In the genomic region with DNA sequence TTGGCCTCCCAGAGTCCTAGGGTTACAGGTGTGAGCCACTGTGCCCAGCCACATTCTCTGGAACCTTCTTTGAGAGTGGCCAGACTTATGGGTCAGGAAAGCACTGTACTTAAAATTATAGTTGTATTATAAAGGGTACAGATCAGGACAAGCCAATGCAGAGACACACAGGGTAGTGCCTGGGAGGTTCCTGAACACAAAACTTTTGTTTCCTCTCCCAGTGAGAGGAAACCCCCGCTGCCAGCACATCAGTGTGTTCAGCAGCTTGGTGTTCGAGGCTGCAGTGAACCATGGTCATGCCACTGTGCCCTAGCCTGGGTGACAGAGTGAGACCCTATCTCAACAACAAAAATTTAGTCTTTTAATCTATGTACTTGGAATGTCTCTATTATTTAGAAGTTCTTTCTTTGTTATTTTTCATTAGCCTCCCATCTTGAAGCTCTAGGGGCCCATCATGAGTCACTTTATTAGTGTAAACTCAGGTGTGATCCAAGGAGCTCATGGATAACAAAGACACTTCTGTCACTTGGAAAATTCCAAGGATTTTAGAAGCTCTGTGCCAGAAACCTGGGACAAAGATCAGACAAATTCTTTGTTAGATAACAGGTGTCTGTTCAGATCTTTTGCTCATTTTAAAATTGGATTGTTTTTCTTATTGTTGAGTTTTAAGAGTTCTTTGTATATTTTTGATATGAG, we compare ENCODE assay signal across 23 cellular contexts.
"Had no signal": no experiment of that assay in that cellular context is flagged by ENCODE, and none has a peak within 500 bp of the region (broad histone marks: within the 10 kb centered on the region; RNA-seq: fewer than 3 reads in every experiment).

No MANE protein-coding gene starts in this region.

- H3K27me3 Mint-ChIP-seq: activated CD4-positive, alpha-beta memory T cell treated with anti-CD3 and anti-CD28 coated beads, Interleukin-2, amount 10 ng/mL, durations not matched to agents 7 days and 5 days; activated CD4-positive, alpha-beta T cell treated with anti-CD3 and anti-CD28 coated beads, Interleukin-2, amount 10 ng/mL, durations not matched to agents 24 days and 14 days; T-helper 17 cell had no signal

- H3K27me3 ChIP-seq: body of pancreas, sigmoid colon, spleen, tibial artery had no signal

- DNase-seq: activated CD4-positive, alpha-beta memory T cell treated with anti-CD3 and anti-CD28 coated beads, Interleukin-2, amount 10 ng/mL, durations not matched to agents 7 days and 5 days; activated CD4-positive, alpha-beta T cell treated with anti-CD3 and anti-CD28 coated beads, Interleukin-2, amount 10 ng/mL, durations not matched to agents 24 days and 14 days; activated gamma-delta T cell; activated naive CD4-positive, alpha-beta T cell treated with anti-CD3 and anti-CD28 coated beads, Interleukin-2, amount 50 U/mL, for 16 hours; anterior cingulate cortex; body of pancreas; dermis blood vessel endothelial cell; effector CD8-positive, alpha-beta T cell; foreskin melanocyte; immature natural killer cell; kidney glomerular epithelial cell; left ventricle myocardium inferior; midbrain; natural killer cell; retina; sigmoid colon; spleen; stimulated activated CD4-positive, alpha-beta T cell treated with anti-CD3 and anti-CD28 coated beads, Interleukin-4, amount 100 ng/mL, for 1 hour; stimulated activated naive CD4-positive, alpha-beta T cell treated with Interleukin-2 at 50 U/mL for 16 hours; T-helper 17 cell; tibial artery had no signal

- ATAC-seq: activated CD4-positive, CD25-positive, alpha-beta regulatory T cell treated with anti-CD3 and anti-CD28 coated beads, Interleukin-2, amount 50 U/mL, for 24 hours; body of pancreas; natural killer cell; T-helper 17 cell had no signal

- H3K9me3 Mint-ChIP-seq: activated CD4-positive, alpha-beta memory T cell treated with anti-CD3 and anti-CD28 coated beads, Interleukin-2, amount 10 ng/mL, durations not matched to agents 7 days and 5 days; activated CD4-positive, alpha-beta T cell treated with anti-CD3 and anti-CD28 coated beads, Interleukin-2, amount 10 ng/mL, durations not matched to agents 24 days and 14 days; activated T-helper 1 cell treated with anti-CD3 and anti-CD28 coated beads, Interleukin-12 subunit alpha, Interleukin-12 subunit beta, Interleukin-2, Interleukin-4 antibody, amounts not matched to agents 30 ng/mL and 10 ng/mL and 1 ng/mL, durations not matched to agents 14 hours and 24 hours and 36 hours; immature natural killer cell; natural killer cell had no signal

- H3K9me3 ChIP-seq: body of pancreas, left ventricle myocardium inferior, sigmoid colon, spleen, tibial artery had no signal

- H3K27ac Mint-ChIP-seq: activated CD4-positive, alpha-beta memory T cell treated with anti-CD3 and anti-CD28 coated beads, Interleukin-2, amount 10 ng/mL, durations not matched to agents 7 days and 5 days; activated CD4-positive, alpha-beta T cell treated with anti-CD3 and anti-CD28 coated beads, Interleukin-2, amount 10 ng/mL, durations not matched to agents 24 days and 14 days; activated T-helper 1 cell treated with anti-CD3 and anti-CD28 coated beads, Interleukin-12 subunit alpha, Interleukin-12 subunit beta, Interleukin-2, Interleukin-4 antibody, amounts not matched to agents 30 ng/mL and 10 ng/mL and 1 ng/mL, durations not matched to agents 14 hours and 24 hours and 36 hours; immature natural killer cell had no signal

- H3K36me3 Mint-ChIP-seq: natural killer cell had no signal

- H3K4me3 ChIP-seq: body of pancreas, left ventricle myocardium inferior, sigmoid colon, spleen, tibial artery had no signal

- H3K4me3 Mint-ChIP-seq: activated CD4-positive, alpha-beta memory T cell treated with anti-CD3 and anti-CD28 coated beads, Interleukin-2, amount 10 ng/mL, durations not matched to agents 7 days and 5 days; activated CD4-positive, alpha-beta T cell treated with anti-CD3 and anti-CD28 coated beads, Interleukin-2, amount 10 ng/mL, durations not matched to agents 24 days and 14 days; activated T-helper 1 cell treated with anti-CD3 and anti-CD28 coated beads, Interleukin-12 subunit alpha, Interleukin-12 subunit beta, Interleukin-2, Interleukin-4 antibody, amounts not matched to agents 30 ng/mL and 10 ng/mL and 1 ng/mL, durations not matched to agents 14 hours and 24 hours and 36 hours; immature natural killer cell; natural killer cell; T-helper 17 cell had no signal

- H3K27ac ChIP-seq: body of pancreas, left ventricle myocardium inferior, sigmoid colon, spleen, tibial artery had no signal
